ENCODE assay signal across 1 cellular context in the genomic region with DNA sequence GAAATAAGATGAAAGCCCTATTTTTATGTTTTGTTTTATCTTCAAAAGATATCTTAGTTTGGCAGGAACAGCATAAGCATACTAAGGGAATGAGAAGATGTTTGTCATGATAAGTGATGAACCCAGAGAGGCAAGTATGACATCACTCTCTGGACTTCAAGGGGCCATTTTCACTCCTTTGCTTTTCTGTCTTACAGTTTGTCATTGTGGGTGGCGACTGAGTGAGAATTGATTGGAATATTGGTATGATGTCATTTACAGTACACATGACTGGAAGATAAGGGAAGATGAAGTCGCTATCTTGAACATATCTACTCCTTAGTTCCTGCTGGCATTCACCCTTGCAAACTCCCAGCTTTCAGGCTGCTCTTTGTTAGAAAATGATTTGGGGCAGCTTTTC.
TF ChIP-seq lines count a peak whose summit lies in the region.

No MANE protein-coding gene starts in this region.

TF ChIP-seq in HEK293, 187 proteins besides CTCF, POLR2A, EP300 and RAD21 (continued from another document and continues in another):
- TF ChIP-seq, protein P1, sequence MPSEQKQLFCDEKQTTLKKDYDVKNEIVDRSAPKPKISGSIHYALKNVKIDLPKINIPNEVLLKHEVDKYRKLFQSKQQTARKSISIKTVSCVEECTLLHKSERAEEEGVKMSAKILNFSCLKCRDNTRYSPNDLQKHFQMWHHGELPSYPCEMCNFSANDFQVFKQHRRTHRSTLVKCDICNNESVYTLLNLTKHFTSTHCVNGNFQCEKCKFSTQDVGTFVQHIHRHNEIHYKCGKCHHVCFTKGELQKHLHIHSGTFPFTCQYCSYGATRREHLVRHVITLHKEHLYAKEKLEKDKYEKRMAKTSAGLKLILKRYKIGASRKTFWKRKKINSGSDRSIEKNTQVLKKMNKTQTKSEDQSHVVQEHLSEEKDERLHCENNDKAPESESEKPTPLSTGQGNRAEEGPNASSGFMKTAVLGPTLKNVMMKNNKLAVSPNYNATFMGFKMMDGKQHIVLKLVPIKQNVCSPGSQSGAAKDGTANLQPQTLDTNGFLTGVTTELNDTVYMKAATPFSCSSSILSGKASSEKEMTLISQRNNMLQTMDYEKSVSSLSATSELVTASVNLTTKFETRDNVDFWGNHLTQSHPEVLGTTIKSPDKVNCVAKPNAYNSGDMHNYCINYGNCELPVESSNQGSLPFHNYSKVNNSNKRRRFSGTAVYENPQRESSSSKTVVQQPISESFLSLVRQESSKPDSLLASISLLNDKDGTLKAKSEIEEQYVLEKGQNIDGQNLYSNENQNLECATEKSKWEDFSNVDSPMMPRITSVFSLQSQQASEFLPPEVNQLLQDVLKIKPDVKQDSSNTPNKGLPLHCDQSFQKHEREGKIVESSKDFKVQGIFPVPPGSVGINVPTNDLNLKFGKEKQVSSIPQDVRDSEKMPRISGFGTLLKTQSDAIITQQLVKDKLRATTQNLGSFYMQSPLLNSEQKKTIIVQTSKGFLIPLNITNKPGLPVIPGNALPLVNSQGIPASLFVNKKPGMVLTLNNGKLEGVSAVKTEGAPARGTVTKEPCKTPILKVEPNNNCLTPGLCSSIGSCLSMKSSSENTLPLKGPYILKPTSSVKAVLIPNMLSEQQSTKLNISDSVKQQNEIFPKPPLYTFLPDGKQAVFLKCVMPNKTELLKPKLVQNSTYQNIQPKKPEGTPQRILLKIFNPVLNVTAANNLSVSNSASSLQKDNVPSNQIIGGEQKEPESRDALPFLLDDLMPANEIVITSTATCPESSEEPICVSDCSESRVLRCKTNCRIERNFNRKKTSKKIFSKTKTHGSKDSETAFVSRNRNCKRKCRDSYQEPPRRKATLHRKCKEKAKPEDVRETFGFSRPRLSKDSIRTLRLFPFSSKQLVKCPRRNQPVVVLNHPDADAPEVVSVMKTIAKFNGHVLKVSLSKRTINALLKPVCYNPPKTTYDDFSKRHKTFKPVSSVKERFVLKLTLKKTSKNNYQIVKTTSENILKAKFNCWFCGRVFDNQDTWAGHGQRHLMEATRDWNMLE (tag by site-specific recombination; conservative IDR thresholded peaks at IDR 0.05; ENCODE audit: low read depth), result peak; percentile 41; the same call in 1 of the 2 replicates
- TF ChIP-seq ZNF660 (tag by site-specific recombination; IDR thresholded peaks at IDR 0.05), result 0 out of 2 replicates have a peak, but pooled peaks have one; percentile 9
- peak; percentile 55; the same call in 1 of the 2 replicates for TF ChIP-seq ZNF24 (tag by site-specific recombination; IDR thresholded peaks at IDR 0.05)
- TF ChIP-seq ZBTB11 (tag by site-specific recombination; conservative IDR thresholded peaks at IDR 0.05; ENCODE audit: low read depth), result no peak
- 0 out of 2 replicates have a peak, but pooled peaks have one; percentile 40 for TF ChIP-seq SP7 (tag by site-specific recombination; IDR thresholded peaks at IDR 0.05)
- no peak for TF ChIP-seq KLF9 (tag by site-specific recombination; IDR thresholded peaks at IDR 0.05; ENCODE audit: low read depth)
- peak; percentile 88 for TF ChIP-seq ZEB2 (tag by site-specific recombination; IDR thresholded peaks at IDR 0.05)
- TF ChIP-seq ZNF398 (tag by site-specific recombination; IDR thresholded peaks at IDR 0.05), result peak; percentile 50; the same call in 1 of the 2 replicates
- peak; percentile 35; the same call in 1 of the 2 replicates for TF ChIP-seq ZFHX2 (tag by site-specific recombination; conservative IDR thresholded peaks at IDR 0.05)
- TF ChIP-seq GLIS2 (tag by site-specific recombination; IDR thresholded peaks at IDR 0.05), result 0 out of 2 replicates have a peak, but pooled peaks have one; percentile 13
- peak; percentile 77 for TF ChIP-seq INSM2 (tag by site-specific recombination; IDR thresholded peaks at IDR 0.05)
- TF ChIP-seq ZNF341 (tag by site-specific recombination; IDR thresholded peaks at IDR 0.05; ENCODE audit: low read depth), result no peak
- TF ChIP-seq, protein P2, sequence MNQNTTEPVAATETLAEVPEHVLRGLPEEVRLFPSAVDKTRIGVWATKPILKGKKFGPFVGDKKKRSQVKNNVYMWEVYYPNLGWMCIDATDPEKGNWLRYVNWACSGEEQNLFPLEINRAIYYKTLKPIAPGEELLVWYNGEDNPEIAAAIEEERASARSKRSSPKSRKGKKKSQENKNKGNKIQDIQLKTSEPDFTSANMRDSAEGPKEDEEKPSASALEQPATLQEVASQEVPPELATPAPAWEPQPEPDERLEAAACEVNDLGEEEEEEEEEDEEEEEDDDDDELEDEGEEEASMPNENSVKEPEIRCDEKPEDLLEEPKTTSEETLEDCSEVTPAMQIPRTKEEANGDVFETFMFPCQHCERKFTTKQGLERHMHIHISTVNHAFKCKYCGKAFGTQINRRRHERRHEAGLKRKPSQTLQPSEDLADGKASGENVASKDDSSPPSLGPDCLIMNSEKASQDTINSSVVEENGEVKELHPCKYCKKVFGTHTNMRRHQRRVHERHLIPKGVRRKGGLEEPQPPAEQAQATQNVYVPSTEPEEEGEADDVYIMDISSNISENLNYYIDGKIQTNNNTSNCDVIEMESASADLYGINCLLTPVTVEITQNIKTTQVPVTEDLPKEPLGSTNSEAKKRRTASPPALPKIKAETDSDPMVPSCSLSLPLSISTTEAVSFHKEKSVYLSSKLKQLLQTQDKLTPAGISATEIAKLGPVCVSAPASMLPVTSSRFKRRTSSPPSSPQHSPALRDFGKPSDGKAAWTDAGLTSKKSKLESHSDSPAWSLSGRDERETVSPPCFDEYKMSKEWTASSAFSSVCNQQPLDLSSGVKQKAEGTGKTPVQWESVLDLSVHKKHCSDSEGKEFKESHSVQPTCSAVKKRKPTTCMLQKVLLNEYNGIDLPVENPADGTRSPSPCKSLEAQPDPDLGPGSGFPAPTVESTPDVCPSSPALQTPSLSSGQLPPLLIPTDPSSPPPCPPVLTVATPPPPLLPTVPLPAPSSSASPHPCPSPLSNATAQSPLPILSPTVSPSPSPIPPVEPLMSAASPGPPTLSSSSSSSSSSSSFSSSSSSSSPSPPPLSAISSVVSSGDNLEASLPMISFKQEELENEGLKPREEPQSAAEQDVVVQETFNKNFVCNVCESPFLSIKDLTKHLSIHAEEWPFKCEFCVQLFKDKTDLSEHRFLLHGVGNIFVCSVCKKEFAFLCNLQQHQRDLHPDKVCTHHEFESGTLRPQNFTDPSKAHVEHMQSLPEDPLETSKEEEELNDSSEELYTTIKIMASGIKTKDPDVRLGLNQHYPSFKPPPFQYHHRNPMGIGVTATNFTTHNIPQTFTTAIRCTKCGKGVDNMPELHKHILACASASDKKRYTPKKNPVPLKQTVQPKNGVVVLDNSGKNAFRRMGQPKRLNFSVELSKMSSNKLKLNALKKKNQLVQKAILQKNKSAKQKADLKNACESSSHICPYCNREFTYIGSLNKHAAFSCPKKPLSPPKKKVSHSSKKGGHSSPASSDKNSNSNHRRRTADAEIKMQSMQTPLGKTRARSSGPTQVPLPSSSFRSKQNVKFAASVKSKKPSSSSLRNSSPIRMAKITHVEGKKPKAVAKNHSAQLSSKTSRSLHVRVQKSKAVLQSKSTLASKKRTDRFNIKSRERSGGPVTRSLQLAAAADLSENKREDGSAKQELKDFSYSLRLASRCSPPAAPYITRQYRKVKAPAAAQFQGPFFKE (tag by site-specific recombination; IDR thresholded peaks at IDR 0.05; ENCODE audit: borderline replicate concordance), result no peak
- TF ChIP-seq ZFP69B (tag by site-specific recombination; IDR thresholded peaks at IDR 0.05), result peak; percentile 44; the same call in 1 of the 2 replicates
- TF ChIP-seq ZNF792 (tag by site-specific recombination; IDR thresholded peaks at IDR 0.05), result no peak
- TF ChIP-seq ZNF585B (tag by site-specific recombination; IDR thresholded peaks at IDR 0.05), result no peak
- peak; percentile 87 for TF ChIP-seq ZBTB21 (tag by site-specific recombination; IDR thresholded peaks at IDR 0.05)
- TF ChIP-seq, protein P3, sequence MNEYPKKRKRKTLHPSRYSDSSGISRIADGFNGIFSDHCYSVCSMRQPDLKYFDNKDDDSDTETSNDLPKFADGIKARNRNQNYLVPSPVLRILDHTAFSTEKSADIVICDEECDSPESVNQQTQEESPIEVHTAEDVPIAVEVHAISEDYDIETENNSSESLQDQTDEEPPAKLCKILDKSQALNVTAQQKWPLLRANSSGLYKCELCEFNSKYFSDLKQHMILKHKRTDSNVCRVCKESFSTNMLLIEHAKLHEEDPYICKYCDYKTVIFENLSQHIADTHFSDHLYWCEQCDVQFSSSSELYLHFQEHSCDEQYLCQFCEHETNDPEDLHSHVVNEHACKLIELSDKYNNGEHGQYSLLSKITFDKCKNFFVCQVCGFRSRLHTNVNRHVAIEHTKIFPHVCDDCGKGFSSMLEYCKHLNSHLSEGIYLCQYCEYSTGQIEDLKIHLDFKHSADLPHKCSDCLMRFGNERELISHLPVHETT (tag by site-specific recombination; IDR thresholded peaks at IDR 0.05), result peak; percentile 71; the same call in 1 of the 2 replicates
- TF ChIP-seq ZNF335 (tag by site-specific recombination; conservative IDR thresholded peaks at IDR 0.05), result peak; percentile 70
- peak; percentile 51; the same call in 1 of the 2 replicates for TF ChIP-seq ZNF394 (tag by site-specific recombination; IDR thresholded peaks at IDR 0.05; ENCODE audit: borderline replicate concordance)
- TF ChIP-seq ZNF830 (tag by site-specific recombination; IDR thresholded peaks at IDR 0.05; ENCODE audit: low read depth), result no peak
- peak; percentile 98 for TF ChIP-seq ATF2 (tag by site-specific recombination; IDR thresholded peaks at IDR 0.05; ENCODE audit: low read depth)
- TF ChIP-seq, protein P4, sequence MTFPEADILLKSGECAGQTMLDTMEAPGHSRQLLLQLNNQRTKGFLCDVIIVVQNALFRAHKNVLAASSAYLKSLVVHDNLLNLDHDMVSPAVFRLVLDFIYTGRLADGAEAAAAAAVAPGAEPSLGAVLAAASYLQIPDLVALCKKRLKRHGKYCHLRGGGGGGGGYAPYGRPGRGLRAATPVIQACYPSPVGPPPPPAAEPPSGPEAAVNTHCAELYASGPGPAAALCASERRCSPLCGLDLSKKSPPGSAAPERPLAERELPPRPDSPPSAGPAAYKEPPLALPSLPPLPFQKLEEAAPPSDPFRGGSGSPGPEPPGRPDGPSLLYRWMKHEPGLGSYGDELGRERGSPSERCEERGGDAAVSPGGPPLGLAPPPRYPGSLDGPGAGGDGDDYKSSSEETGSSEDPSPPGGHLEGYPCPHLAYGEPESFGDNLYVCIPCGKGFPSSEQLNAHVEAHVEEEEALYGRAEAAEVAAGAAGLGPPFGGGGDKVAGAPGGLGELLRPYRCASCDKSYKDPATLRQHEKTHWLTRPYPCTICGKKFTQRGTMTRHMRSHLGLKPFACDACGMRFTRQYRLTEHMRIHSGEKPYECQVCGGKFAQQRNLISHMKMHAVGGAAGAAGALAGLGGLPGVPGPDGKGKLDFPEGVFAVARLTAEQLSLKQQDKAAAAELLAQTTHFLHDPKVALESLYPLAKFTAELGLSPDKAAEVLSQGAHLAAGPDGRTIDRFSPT (tag by site-specific recombination; IDR thresholded peaks at IDR 0.05), result peak; percentile 49
